Comparison of ENCODE assay signal across 14 cellular contexts in genomic region chr12:71142046-71142445, GRCh38. TPM values are rescaled to one million over a fixed set of nuclear protein-coding genes. Genes with fewer than 3 reads are reported as not detected.
"Had no signal": no experiment of that assay in that cellular context is flagged by ENCODE, and none has a peak within 500 bp of the region (broad histone marks: within the 10 kb centered on the region; RNA-seq: fewer than 3 reads in every experiment).

No MANE protein-coding gene starts in this region.

- DNase-seq: activated CD4-positive, alpha-beta T cell treated with anti-CD3 and anti-CD28 coated beads for 4 hours; activated CD8-positive, alpha-beta memory T cell treated with anti-CD3 and anti-CD28 coated beads, Interleukin-2, amount 50 U/mL, for 48 hours; activated CD8-positive, alpha-beta T cell treated with anti-CD3 and anti-CD28 coated beads, Interleukin-2, amount 10 ng/mL, durations not matched to agents 7 days and 5 days; activated naive CD4-positive, alpha-beta T cell treated with Interleukin-2 at 50 U/mL for 16 hours; immature natural killer cell; stimulated activated CD4-positive, alpha-beta T cell treated with anti-CD3 and anti-CD28 coated beads, Interleukin-4, amount 100 ng/mL, for 1 hour; stimulated activated CD8-positive, alpha-beta memory T cell treated with anti-CD3 and anti-CD28 coated beads, Interleukin-4, amount 100 ng/mL, for 48 hours; stimulated activated naive CD8-positive, alpha-beta T cell treated with anti-CD3 and anti-CD28 coated beads, Interleukin-15, Interleukin-2, amounts not matched to agents 100 U/mL and 50 U/mL, for 24 hours; T-helper 1 cell; WERI-Rb-1 had no signal

- H3K27ac ChIP-seq: SJSA1, WERI-Rb-1 had no signal

- ATAC-seq: activated CD8-positive, alpha-beta T cell treated with anti-CD3 and anti-CD28 coated beads, Interleukin-2, amount 10 ng/mL, durations not matched to agents 7 days and 5 days; stimulated activated naive CD8-positive, alpha-beta T cell treated with anti-CD3 and anti-CD28 coated beads, Interleukin-15, Interleukin-2, amounts not matched to agents 100 U/mL and 50 U/mL, for 24 hours had no signal

- H3K36me3 ChIP-seq: SJSA1, WERI-Rb-1 had no signal

- H3K27me3 ChIP-seq: SJSA1 had no signal

- H3K4me1 ChIP-seq: SJSA1 had no signal

- H3K4me3 ChIP-seq: SJSA1 had no signal

- H3K9me3 ChIP-seq: SJSA1 had no signal

RNA-seq across cellular contexts. Expression of gene TSPAN8, which starts 15.8 kb away (rescaled TPM):
- total RNA-seq: activated CD8-positive, alpha-beta T cell treated with anti-CD3 and anti-CD28 coated beads, Interleukin-2, amount 10 ng/mL, durations not matched to agents 7 days and 5 days; activated T-helper 1 cell treated with anti-CD3 and anti-CD28 coated beads, Interleukin-12 subunit alpha, Interleukin-12 subunit beta, Interleukin-2, Interleukin-4 antibody, amounts not matched to agents 30 ng/mL and 10 ng/mL and 1 ng/mL, durations not matched to agents 14 hours and 24 hours and 36 hours; cardiac septum; glomerular endothelial cell; SJSA1 had no signal
- polyA plus RNA-seq: immature natural killer cell had no signal
